Comparison of ENCODE assay signal across 9 cellular contexts in genomic region chr7:11427686-11428273, GRCh38.
A peak's percentile ranks its signal among the peaks of the same experiment; 100 is the strongest.
DNase-seq lines count a peak whose midpoint lies in the region; ATAC-seq and TF ChIP-seq lines count a peak whose summit lies in the region.
"Had no signal": no experiment of that assay in that cellular context is flagged by ENCODE, and none has a peak within 500 bp of the region (broad histone marks: within the 10 kb centered on the region; RNA-seq: fewer than 3 reads in every experiment).

No MANE protein-coding gene starts in this region.

- peaks cover 11% of the 10 kb centered on the region for H3K4me1 Mint-ChIP-seq in brain
- no peaks in the 10 kb centered on the region for H3K4me1 Mint-ChIP-seq in CD4-positive, alpha-beta T cell (ENCODE audit: low read depth)

- H3K4me3 ChIP-seq in left ventricle myocardium inferior: no peak overlapping the region

- no peaks in the 10 kb centered on the region for H3K9me3 ChIP-seq in left ventricle myocardium inferior (replicated peaks)
- no peaks in the 10 kb centered on the region for H3K9me3 ChIP-seq in CD4-positive, alpha-beta T cell (ENCODE audit: control insufficient read depth, low read length)

- POLR2A ChIA-PET in CD4-positive, alpha-beta T cell (lab: Charles Lee): no interaction called here

- intact Hi-C loops in left ventricle myocardium inferior (cut with micrococcal nuclease) (loop anchor here (5.0 to 10.0 kb wide), 2 partner anchors 895 to 1067 kb away; no protein-coding TSS in a partner anchor), left ventricle myocardium superior (cut with micrococcal nuclease) (loop anchor here (10.0 kb wide), 1 partner anchor 897 kb away; no protein-coding TSS in a partner anchor), left colon (cut with DNase I, micrococcal nuclease) (loop anchor here in 1 of 2 donors (10.0 kb wide), 1 partner anchor 897 kb away; no protein-coding TSS in a partner anchor)
- intact Hi-C loops in CD4-positive, alpha-beta T cell (cut with DNase I, micrococcal nuclease): loop anchor here (5.0 to 10.0 kb wide), 3 partner anchors 895 to 1067 kb away; no protein-coding TSS in a partner anchor

- peak overlapping the region in 1 of 5 experiments; percentile 16 for H3K27ac Mint-ChIP-seq in brain
- H3K27ac Mint-ChIP-seq in CD4-positive, alpha-beta T cell: no peak overlapping the region
- H3K27ac Mint-ChIP-seq: dendritic cell treated with granulocyte-macrophage colony-stimulating factor and Interleukin-4, amounts not matched to agents 40 ng/mL and 50 ng/mL, for 4 days had no signal

- DNase-seq in left ventricle myocardium inferior (no peak), left ventricle myocardium superior (no peak), NCI-H345 (lab: John Stamatoyannopoulos, UW) (peak; percentile 65), left colon (no peak), NK-92 (lab: John Stamatoyannopoulos, UW; ENCODE audit: unreplicated experiment) (no peak)
- no peak for DNase-seq in CD4-positive, alpha-beta T cell

- no peaks in the 10 kb centered on the region for H3K36me3 ChIP-seq in left ventricle myocardium inferior

- no peaks in the 10 kb centered on the region for H3K27me3 Mint-ChIP-seq in brain
- no peaks in the 10 kb centered on the region for H3K27me3 Mint-ChIP-seq in CD4-positive, alpha-beta T cell
- H3K27me3 Mint-ChIP-seq: dendritic cell treated with granulocyte-macrophage colony-stimulating factor and Interleukin-4, amounts not matched to agents 40 ng/mL and 50 ng/mL, for 4 days had no signal

- H3K27ac ChIP-seq in left ventricle myocardium inferior (replicated peaks): no peak overlapping the region
- no peak overlapping the region for H3K27ac ChIP-seq in CD4-positive, alpha-beta T cell (ENCODE audit: low read depth, low read length)

- peak; percentile 79 for TF ChIP-seq CTCF in left ventricle myocardium inferior (IDR thresholded peaks at IDR 0.05; ENCODE audit: borderline replicate concordance)
- TF ChIP-seq CTCF in brain (conservative IDR thresholded peaks at IDR 0.05): peak; percentile 85 to 89
- no peak for TF ChIP-seq CTCF in CD4-positive, alpha-beta T cell (IDR thresholded peaks at IDR 0.05)

- ATAC-seq in left ventricle myocardium superior (no peak), HG03095 (IDR thresholded peaks at IDR 0.05; ENCODE audit: unreplicated experiment) (peak; percentile 57), left colon (peak; percentile 67)
- ATAC-seq in CD4-positive, alpha-beta T cell (ENCODE audit: poor library complexity): no peak

- H3K9me3 Mint-ChIP-seq in brain: peaks cover 0 to 4% (median 0%) of the 10 kb centered on the region in 5 experiments
- H3K9me3 Mint-ChIP-seq in CD4-positive, alpha-beta T cell: no peaks in the 10 kb centered on the region
- H3K9me3 Mint-ChIP-seq: dendritic cell treated with granulocyte-macrophage colony-stimulating factor and Interleukin-4, amounts not matched to agents 40 ng/mL and 50 ng/mL, for 4 days had no signal

- H3K27me3 ChIP-seq in left ventricle myocardium inferior (ENCODE audit: low read depth): no peaks in the 10 kb centered on the region
- H3K27me3 ChIP-seq in CD4-positive, alpha-beta T cell (ENCODE audit: control insufficient read depth, insufficient read depth, low read length): no peaks in the 10 kb centered on the region

- H3K36me3 Mint-ChIP-seq in brain: peaks cover 10% of the 10 kb centered on the region
- H3K36me3 Mint-ChIP-seq in CD4-positive, alpha-beta T cell (ENCODE audit: low read depth): no peaks in the 10 kb centered on the region

- H3K4me1 ChIP-seq in left ventricle myocardium inferior: no peaks in the 10 kb centered on the region

- peak overlapping the region in 1 of 5 experiments; percentile 13 for H3K4me3 Mint-ChIP-seq in brain
- no peak overlapping the region for H3K4me3 Mint-ChIP-seq in CD4-positive, alpha-beta T cell
- H3K4me3 Mint-ChIP-seq: dendritic cell treated with granulocyte-macrophage colony-stimulating factor and Interleukin-4, amounts not matched to agents 40 ng/mL and 50 ng/mL, for 4 days had no signal

- CTCF ChIA-PET in CD4-positive, alpha-beta T cell (lab: Charles Lee): no interaction called here

Comparison
In these comparisons a context has a peak if more than half of its experiments do, and no peak if none do; other contexts are left out.
1. ATAC-seq: peak in HG03095 (single experiment) and left colon (single experiment); none in left ventricle myocardium superior (single experiment) and CD4-positive, alpha-beta T cell (single experiment).